Comparison of ENCODE assay signal across 8 cellular contexts in the genomic region with DNA sequence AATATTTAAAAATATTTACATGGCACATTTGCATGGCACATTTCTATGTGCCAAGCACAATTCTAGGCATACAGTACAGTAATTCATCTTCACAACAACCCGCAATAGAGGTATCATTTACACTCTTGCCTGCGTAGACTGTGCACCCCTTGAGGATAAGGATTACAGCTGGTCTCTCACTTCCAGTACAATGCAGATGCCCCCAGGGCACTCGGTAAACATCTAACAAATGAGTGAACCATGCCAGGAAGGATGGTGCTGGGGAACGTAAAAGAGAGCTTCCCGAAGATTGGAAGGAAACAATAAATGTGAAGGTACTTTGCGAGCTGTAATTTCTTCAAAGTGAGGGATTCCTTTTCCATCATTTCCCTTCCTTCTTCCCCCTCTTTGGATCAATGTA. TPM values are rescaled to one million over a fixed set of nuclear protein-coding genes. Genes with fewer than 3 reads are reported as not detected.
A peak's percentile ranks its signal among the peaks of the same experiment; 100 is the strongest.
DNase-seq lines count a peak whose midpoint lies in the region; ATAC-seq, FAIRE-seq and TF ChIP-seq lines count a peak whose summit lies in the region.

No MANE protein-coding gene starts in this region.

- peak overlapping the region; percentile 97 for H3K4me2 ChIP-seq in KMS-11

- TF ChIP-seq CTCF in CD14-positive monocyte (IDR thresholded peaks at IDR 0.05): no peak
- no peak for TF ChIP-seq CTCF in KMS-11 (conservative IDR thresholded peaks at IDR 0.05; ENCODE audit: low read depth, low read length)
- no peak for TF ChIP-seq CTCF in bronchial epithelial cell (IDR thresholded peaks at IDR 0.05; ENCODE audit: insufficient read depth, low read length, severe bottlenecking)
- TF ChIP-seq CTCF in natural killer cell (IDR thresholded peaks at IDR 0.05): no peak

- H3K4me1 Mint-ChIP-seq in CD14-positive monocyte: peaks cover 50% of the 10 kb centered on the region
- H3K4me1 Mint-ChIP-seq in natural killer cell: peaks cover 38 to 42% of the 10 kb centered on the region in 2 donors

- DNase-seq in CD14-positive monocyte (ENCODE audit: low spot score): no peak
- no peak for DNase-seq in bronchial epithelial cell (ENCODE audit: low read depth)
- no peak for DNase-seq in natural killer cell
- no peak for DNase-seq in medulla oblongata (ENCODE audit: extremely low spot score)

- intact Hi-C loops in CD14-positive monocyte (cut with micrococcal nuclease) (loop anchor here in 1 of 2 donors (5.0 kb wide), 1 partner anchor 63 kb away; the partner anchor contains the start of gene CCDC86), natural killer cell (cut with micrococcal nuclease) (no loop called here)

- no peak for FAIRE-seq in bronchial epithelial cell (lab: Jason Lieb, UNC)

- H2AFZ ChIP-seq in KMS-11 (ENCODE audit: low read depth): no peak overlapping the region

- peaks cover 0 to 5% (median 2%) of the 10 kb centered on the region in 3 donors for H3K27me3 Mint-ChIP-seq in CD14-positive monocyte (ENCODE audit: low read depth in 3 of 3)
- peaks cover 0 to 4% of the 10 kb centered on the region in 2 donors for H3K27me3 Mint-ChIP-seq in natural killer cell (ENCODE audit: low read depth in 2 of 2)

- H3K9me3 Mint-ChIP-seq in CD14-positive monocyte (peaks cover 0 to 13% (median 6%) of the 10 kb centered on the region in 7 donors), natural killer cell (no peaks in the 10 kb centered on the region)

- H3K36me3 Mint-ChIP-seq in CD14-positive monocyte (peaks cover 39 to 45% of the 10 kb centered on the region in 2 donors), natural killer cell (no peaks in the 10 kb centered on the region)

- H3K9ac ChIP-seq in KMS-11: peak overlapping the region; percentile 86; the same call in 1 of the 2 replicates

- H3K79me2 ChIP-seq in KMS-11 (ENCODE audit: insufficient read depth, low read depth): peaks cover 41% of the 10 kb centered on the region

- H3K27ac Mint-ChIP-seq in CD14-positive monocyte: peak overlapping the region in 6 of 7 donors; percentile 5 to 91 (median 77)
- H3K27ac Mint-ChIP-seq in natural killer cell: peak overlapping the region; percentile 94 to 96

- H3K4me3 Mint-ChIP-seq in CD14-positive monocyte (peak overlapping the region; percentile 86 to 89), natural killer cell (peak overlapping the region; percentile 96)

- no peak for ATAC-seq in natural killer cell
- ATAC-seq in GM19397 (IDR thresholded peaks at IDR 0.05; ENCODE audit: unreplicated experiment): no peak
- ATAC-seq in HG03045 (IDR thresholded peaks at IDR 0.05; ENCODE audit: unreplicated experiment): no peak
- ATAC-seq in HG03097 (IDR thresholded peaks at IDR 0.05; ENCODE audit: low FRiP score, unreplicated experiment): no peak

- no peak overlapping the region for H3K27ac ChIP-seq in KMS-11

- peak overlapping the region; percentile 3 for H3K4me3 ChIP-seq in KMS-11 (IDR thresholded peaks at IDR 0.05; ENCODE audit: insufficient read depth, low read depth, low read length)
- H3K4me3 ChIP-seq in bronchial epithelial cell (ENCODE audit: low read depth, low read length): peak overlapping the region; percentile 82

- H4K20me1 ChIP-seq in KMS-11 (ENCODE audit: insufficient read depth): 0 out of 2 replicates have a peak, but pooled peaks cover 6% of the 10 kb centered on the region

- no peaks in the 10 kb centered on the region for H3K36me3 ChIP-seq in KMS-11 (ENCODE audit: insufficient read depth)
- H3K36me3 ChIP-seq in bronchial epithelial cell (ENCODE audit: control insufficient read depth, insufficient read depth, low read length): peaks cover 32% of the 10 kb centered on the region

- no peaks in the 10 kb centered on the region for H3K27me3 ChIP-seq in KMS-11 (ENCODE audit: insufficient read depth, low read depth)
- H3K27me3 ChIP-seq in bronchial epithelial cell (ENCODE audit: control insufficient read depth, insufficient read depth, low read length): no peaks in the 10 kb centered on the region

- H3K4me1 ChIP-seq in KMS-11 (ENCODE audit: low read depth, poor library complexity, severe bottlenecking): peaks cover 38% of the 10 kb centered on the region

RNA-seq across cellular contexts. Expression of gene PRPF19, which starts 1.3 kb away (rescaled TPM):
- 10 to 100 TPM in 1 of 2 donors, 1 to 10 TPM in 1; 7.8 to 12.2 TPM for polyA plus RNA-seq in CD14-positive monocyte
- total RNA-seq in bronchial epithelial cell: 30.2 and 36.1 TPM in 2 replicates
- 10 to 100 TPM; 61.0 to 69.7 (median 67.5) TPM for total RNA-seq in natural killer cell

RNA-seq across cellular contexts. Expression of gene TMEM109, which starts 8.9 kb away (rescaled TPM):
- polyA plus RNA-seq in CD14-positive monocyte: 100 to 1,000 TPM; 110 to 112 TPM
- total RNA-seq in bronchial epithelial cell: 7.6 and 7.7 TPM in 2 replicates
- 100 to 1,000 TPM in 1 of 3 donors, 10 to 100 TPM in 2; 89.3 to 102 (median 96.8) TPM for total RNA-seq in natural killer cell

RNA-seq across cellular contexts. Expression of gene TMEM132A, which starts 19.2 kb away (rescaled TPM):
- polyA plus RNA-seq in CD14-positive monocyte: under 1 TPM; 0.21 to 0.31 TPM
- 22.6 and 25.2 TPM in 2 replicates for total RNA-seq in bronchial epithelial cell
- not detected for total RNA-seq in natural killer cell

RNA-seq across cellular contexts. Expression of gene ZP1, which starts 37.7 kb away (rescaled TPM):
- under 1 TPM in 1 of 2 donors, not detected in 1; 0.40 TPM for polyA plus RNA-seq in CD14-positive monocyte
- total RNA-seq in bronchial epithelial cell (not detected in 2 replicates), natural killer cell (under 1 TPM in 1 of 3 donors, not detected in 2; 0.35 TPM)

RNA-seq across cellular contexts. Expression of gene SLC15A3, which starts 46.9 kb away (rescaled TPM):
- 10 to 100 TPM; 27.1 to 35.0 TPM for polyA plus RNA-seq in CD14-positive monocyte
- total RNA-seq in bronchial epithelial cell: 0.38 and 1.3 TPM in 2 replicates
- total RNA-seq in natural killer cell: 10 to 100 TPM; 11.6 to 26.5 (median 20.1) TPM

Comparison
In these comparisons a context has a peak if more than half of its experiments do, and no peak if none do; other contexts are left out.
1. RNA of gene TMEM109, which starts 8.9 kb away (total RNA-seq): 89.3 to 102 TPM in natural killer cell; 7.6 to 7.7 TPM in bronchial epithelial cell; every median in the first group is over 10 times any median in the second.
2. RNA of gene TMEM132A, which starts 19.2 kb away (total RNA-seq): 22.6 to 25.2 TPM in bronchial epithelial cell; not detected in natural killer cell; every median in the first group is over 10 times any median in the second.